24 cellular contexts compared by ENCODE assay signal in genomic region chr1:24253569-24253968, GRCh38.
DNase-seq lines count a peak whose midpoint lies in the region; ATAC-seq and TF ChIP-seq lines count a peak whose summit lies in the region.
"Had no signal": no experiment of that assay in that cellular context is flagged by ENCODE, and none has a peak within 500 bp of the region (broad histone marks: within the 10 kb centered on the region; RNA-seq: fewer than 3 reads in every experiment).

No MANE protein-coding gene starts in this region.

- H2BK15ac ChIP-seq in mesendoderm (replicated peaks; ENCODE audit: low read depth): no peak overlapping the region

- H3K4me2 ChIP-seq in HCT116 (ENCODE audit: low read length) (no peak overlapping the region), mesendoderm (ENCODE audit: low read length) (no peak overlapping the region)
- H3K4me2 ChIP-seq: BLaER1 treated with 17β-estradiol and CSF1 and Interleukin-3, amounts not matched to agents 10 nM and 100 nM had no signal

- peaks cover 10% of the 10 kb centered on the region for H3K9me3 Mint-ChIP-seq in WTC11
- peaks cover 1% of the 10 kb centered on the region for H3K9me3 Mint-ChIP-seq in stimulated activated memory B cell treated with anti-CD40 and anti-IgM and Interleukin-4, amounts not matched to agents 10 μg/mL and 1 μg/mL and 100 μg/mL, for 72 hours
- H3K9me3 Mint-ChIP-seq in CD4-positive, alpha-beta memory T cell: no peaks in the 10 kb centered on the region
- H3K9me3 Mint-ChIP-seq: activated naive CD8-positive, alpha-beta T cell treated with anti-CD3 and anti-CD28 coated beads, Interleukin-2, amount 50 U/mL, for 24 hours; immature natural killer cell had no signal

- no peak for DNase-seq in GM10266 (ENCODE audit: extremely low spot score)
- no peak for DNase-seq in HCT116 (ENCODE audit: low read depth, low spot score)
- DNase-seq in WTC11 (ENCODE audit: low spot score): peak; percentile 28
- peak; percentile 59 for DNase-seq in mesendoderm
- DNase-seq in cortex of kidney (lab: John Stamatoyannopoulos, UW): no peak
- DNase-seq in CD4-positive, alpha-beta memory T cell: no peak
- DNase-seq: activated CD4-positive, alpha-beta T cell treated with anti-CD3 and anti-CD28 coated beads for 36 hours; activated gamma-delta T cell; activated naive CD8-positive, alpha-beta T cell treated with anti-CD3 and anti-CD28 coated beads, Interleukin-2, amount 50 U/mL, for 24 hours; Caco-2; cerebellar nuclear complex; DMS79; foreskin melanocyte; immature natural killer cell; left lung; NCI-H1436; NCI-H2107; NCI-H510A treated with DMSO at 0.1 percent for 48 hours; nucleus accumbens; RPMI8226; upper lobe of left lung had no signal

- peak; percentile 38; the same call in 1 of the 2 replicates for ATAC-seq in HCT116
- ATAC-seq in WTC11: peak; percentile 90
- no peak for ATAC-seq in HG02610 (IDR thresholded peaks at IDR 0.05; ENCODE audit: unreplicated experiment)
- ATAC-seq in stimulated activated memory B cell treated with anti-CD40 and anti-IgM and Interleukin-4, amounts not matched to agents 10 μg/mL and 1 μg/mL and 100 μg/mL, for 72 hours: no peak
- ATAC-seq: activated CD4-positive, alpha-beta T cell treated with anti-CD3 and anti-CD28 coated beads for 36 hours; activated naive CD8-positive, alpha-beta T cell treated with anti-CD3 and anti-CD28 coated beads, Interleukin-2, amount 50 U/mL, for 24 hours; left lung had no signal

- POLR2A ChIA-PET in HCT116 (lab: Charles Lee) (no interaction called here), WTC11 (lab: Charles Lee) (interaction anchor here (0.5 kb wide), 1 partner anchor 514 kb away, joined by 3 read pairs; no protein-coding TSS in a partner anchor)
- POLR2A ChIA-PET in CD4-positive, alpha-beta memory T cell (lab: Charles Lee; ENCODE audit: partially characterized antibody): no interaction called here

- H3K23ac ChIP-seq in mesendoderm (ENCODE audit: low read length): no peak overlapping the region

- intact Hi-C loops in HCT116 (cut with micrococcal nuclease): no loop called here
- intact Hi-C loops in CD4-positive, alpha-beta memory T cell (cut with micrococcal nuclease): no loop called here

- no peaks in the 10 kb centered on the region for H4K20me1 ChIP-seq in HCT116 (ENCODE audit: insufficient read depth)
- H4K20me1 ChIP-seq: BLaER1 treated with 17β-estradiol and CSF1 and Interleukin-3, amounts not matched to agents 10 nM and 100 nM had no signal

- RAD21 ChIA-PET in HCT116 (lab: Charles Lee; ENCODE audit: low non-redundant PET in 1 of 2, low total read pairs in 2 of 2, uncharacterized antibody in 2 of 2, unreplicated experiment in 2 of 2): no interaction called here

- WGBS in mesendoderm (ENCODE audit: extremely low coverage, insufficient coverage, low lambda C conversion rate): no CpG with 5 or more reads among the region's 6 CpGs

- no peaks in the 10 kb centered on the region for H3K9me3 ChIP-seq in HCT116 (ENCODE audit: control insufficient read depth in 1 of 2, insufficient read depth in 1 of 2, low read depth in 1 of 2, low read length in 2 of 2)
- no peaks in the 10 kb centered on the region for H3K9me3 ChIP-seq in CD4-positive, alpha-beta memory T cell (ENCODE audit: control insufficient read depth in 1 of 2, low read length in 2 of 2)
- H3K9me3 ChIP-seq: Caco-2, left lung, upper lobe of left lung had no signal

- H3K36me3 Mint-ChIP-seq in WTC11: no peaks in the 10 kb centered on the region
- no peaks in the 10 kb centered on the region for H3K36me3 Mint-ChIP-seq in stimulated activated memory B cell treated with anti-CD40 and anti-IgM and Interleukin-4, amounts not matched to agents 10 μg/mL and 1 μg/mL and 100 μg/mL, for 72 hours
- H3K36me3 Mint-ChIP-seq in CD4-positive, alpha-beta memory T cell: no peaks in the 10 kb centered on the region
- H3K36me3 Mint-ChIP-seq: immature natural killer cell had no signal

- no peak overlapping the region for H4K8ac ChIP-seq in mesendoderm (ENCODE audit: low read depth, low read length)

- no peak overlapping the region for H2AK5ac ChIP-seq in mesendoderm (ENCODE audit: low read length)

- no peak overlapping the region for H2BK120ac ChIP-seq in mesendoderm (ENCODE audit: low read depth, low read length)

- CTCF ChIA-PET in HCT116 (lab: Charles Lee) (interaction anchor here (1.2 kb wide), 1 partner anchor 54 kb away, joined by 3 read pairs; no protein-coding TSS in a partner anchor), WTC11 (lab: Charles Lee) (interaction anchor here (1.5 to 2.8 kb wide), 3 partner anchors 52 to 139 kb away, joined by 5 to 10 read pairs (median 8); no protein-coding TSS in a partner anchor)
- CTCF ChIA-PET in CD4-positive, alpha-beta memory T cell (lab: Charles Lee; ENCODE audit: partially characterized antibody): interaction anchor here (1.0 kb wide), 1 partner anchor 138 kb away, joined by 3 read pairs; no protein-coding TSS in a partner anchor

- H3K4ac ChIP-seq in mesendoderm (ENCODE audit: low read depth, low read length): no peak overlapping the region

- TF ChIP-seq POLR2A in HCT116 (IDR thresholded peaks at IDR 0.05; ENCODE audit: borderline replicate concordance, extremely low read depth, insufficient read depth, insufficient read length): no peak

- H3K27ac ChIP-seq in HCT116 (ENCODE audit: low read depth, low read length): no peak overlapping the region
- H3K27ac ChIP-seq in mesendoderm (ENCODE audit: low read depth, low read length): no peak overlapping the region
- no peak overlapping the region for H3K27ac ChIP-seq in CD4-positive, alpha-beta memory T cell (ENCODE audit: low read depth, low read length)
- H3K27ac ChIP-seq: BLaER1 treated with 17β-estradiol and CSF1 and Interleukin-3, amounts not matched to agents 10 nM and 100 nM; left lung had no signal

- H3K27me3 Mint-ChIP-seq in WTC11 (ENCODE audit: low read depth): no peaks in the 10 kb centered on the region
- H3K27me3 Mint-ChIP-seq in stimulated activated memory B cell treated with anti-CD40 and anti-IgM and Interleukin-4, amounts not matched to agents 10 μg/mL and 1 μg/mL and 100 μg/mL, for 72 hours: no peaks in the 10 kb centered on the region
- H3K27me3 Mint-ChIP-seq in CD4-positive, alpha-beta memory T cell: peaks cover 0 to 1% of the 10 kb centered on the region in 2 donors
- H3K27me3 Mint-ChIP-seq: activated CD4-positive, alpha-beta T cell treated with anti-CD3 and anti-CD28 coated beads for 36 hours; activated naive CD8-positive, alpha-beta T cell treated with anti-CD3 and anti-CD28 coated beads, Interleukin-2, amount 50 U/mL, for 24 hours had no signal

- TF ChIP-seq CTCF in GM10266 (IDR thresholded peaks at IDR 0.05; ENCODE audit: control insufficient read depth, insufficient read depth, low read depth, missing control alignments): peak; percentile 1
- TF ChIP-seq CTCF in HCT116 (IDR thresholded peaks at IDR 0.05 in 2 of 3, conservative IDR thresholded peaks at IDR 0.05 in 1 of 3; ENCODE audit: borderline replicate concordance in 1 of 3, insufficient read depth in 1 of 3, low read depth in 2 of 3, low read length in 2 of 3): peak in 2 of 3 experiments; percentile 33 to 43; a peak in 3 of 6 replicates
- TF ChIP-seq CTCF in WTC11 (IDR thresholded peaks at IDR 0.05): no peak

- no peaks in the 10 kb centered on the region for H3K4me1 Mint-ChIP-seq in WTC11
- peaks cover 13% of the 10 kb centered on the region for H3K4me1 Mint-ChIP-seq in stimulated activated memory B cell treated with anti-CD40 and anti-IgM and Interleukin-4, amounts not matched to agents 10 μg/mL and 1 μg/mL and 100 μg/mL, for 72 hours
- H3K4me1 Mint-ChIP-seq in CD4-positive, alpha-beta memory T cell: no peaks in the 10 kb centered on the region
- H3K4me1 Mint-ChIP-seq: activated CD4-positive, alpha-beta T cell treated with anti-CD3 and anti-CD28 coated beads for 36 hours; activated naive CD8-positive, alpha-beta T cell treated with anti-CD3 and anti-CD28 coated beads, Interleukin-2, amount 50 U/mL, for 24 hours; immature natural killer cell had no signal

- H3K79me1 ChIP-seq in mesendoderm (ENCODE audit: low read length): no peaks in the 10 kb centered on the region

- no peaks in the 10 kb centered on the region for H3K36me3 ChIP-seq in HCT116 (ENCODE audit: control insufficient read depth in 1 of 2, insufficient read depth in 2 of 2, low read length in 2 of 2)
- no peaks in the 10 kb centered on the region for H3K36me3 ChIP-seq in mesendoderm (ENCODE audit: control insufficient read depth, insufficient read depth, low read length)
- H3K36me3 ChIP-seq in CD4-positive, alpha-beta memory T cell (ENCODE audit: insufficient read depth, low read length): no peaks in the 10 kb centered on the region
- H3K36me3 ChIP-seq: BLaER1 treated with 17β-estradiol and CSF1 and Interleukin-3, amounts not matched to agents 10 nM and 100 nM; left lung; upper lobe of left lung had no signal

- no peak overlapping the region for H3K27ac Mint-ChIP-seq in WTC11
- no peak overlapping the region for H3K27ac Mint-ChIP-seq in stimulated activated memory B cell treated with anti-CD40 and anti-IgM and Interleukin-4, amounts not matched to agents 10 μg/mL and 1 μg/mL and 100 μg/mL, for 72 hours
- H3K27ac Mint-ChIP-seq in CD4-positive, alpha-beta memory T cell: no peak overlapping the region
- H3K27ac Mint-ChIP-seq: activated CD4-positive, alpha-beta T cell treated with anti-CD3 and anti-CD28 coated beads for 36 hours; activated naive CD8-positive, alpha-beta T cell treated with anti-CD3 and anti-CD28 coated beads, Interleukin-2, amount 50 U/mL, for 24 hours; immature natural killer cell had no signal

- no peak overlapping the region for H3K9ac ChIP-seq in HCT116 (ENCODE audit: low read length)
- H3K9ac ChIP-seq in mesendoderm (ENCODE audit: low read length): no peak overlapping the region
- H3K9ac ChIP-seq: BLaER1 treated with 17β-estradiol and CSF1 and Interleukin-3, amounts not matched to agents 10 nM and 100 nM had no signal

- H3K9me2 ChIP-seq in HCT116 (ENCODE audit: insufficient read depth): no peaks in the 10 kb centered on the region

- BruUV-seq in HCT116 (replicated peaks; lab: Mats Ljungman, UMichigan): no TSS peak

- H3K56ac ChIP-seq in mesendoderm (ENCODE audit: low read length): no peak overlapping the region

- no peak overlapping the region for H4K5ac ChIP-seq in mesendoderm (ENCODE audit: low read length)

- 0 out of 2 replicates have a peak, but pooled peaks have one; percentile 21 for TF ChIP-seq RAD21 in HCT116 (IDR thresholded peaks at IDR 0.05; ENCODE audit: low read depth)

- H3K18ac ChIP-seq in mesendoderm (ENCODE audit: low read length): no peak overlapping the region

- H2BK5ac ChIP-seq in mesendoderm (ENCODE audit: low read length): no peak overlapping the region

- H3K4me3 ChIP-seq in HCT116 (replicated peaks in 1 of 2; ENCODE audit: low read depth in 1 of 2, low read length in 2 of 2) (no peak overlapping the region), mesendoderm (ENCODE audit: low read length) (no peak overlapping the region)
- no peak overlapping the region for H3K4me3 ChIP-seq in CD4-positive, alpha-beta memory T cell (ENCODE audit: low read length in 2 of 2)
- H3K4me3 ChIP-seq: BLaER1 treated with 17β-estradiol and CSF1 and Interleukin-3, amounts not matched to agents 10 nM and 100 nM; left lung; upper lobe of left lung had no signal

- H3K4me3 Mint-ChIP-seq in WTC11: no peak overlapping the region
- H3K4me3 Mint-ChIP-seq in stimulated activated memory B cell treated with anti-CD40 and anti-IgM and Interleukin-4, amounts not matched to agents 10 μg/mL and 1 μg/mL and 100 μg/mL, for 72 hours: no peak overlapping the region
- H3K4me3 Mint-ChIP-seq in CD4-positive, alpha-beta memory T cell: no peak overlapping the region
- H3K4me3 Mint-ChIP-seq: activated CD4-positive, alpha-beta T cell treated with anti-CD3 and anti-CD28 coated beads for 36 hours; activated naive CD8-positive, alpha-beta T cell treated with anti-CD3 and anti-CD28 coated beads, Interleukin-2, amount 50 U/mL, for 24 hours; immature natural killer cell had no signal

- H3K79me2 ChIP-seq in HCT116 (ENCODE audit: insufficient read depth, low read length) (no peaks in the 10 kb centered on the region), mesendoderm (ENCODE audit: control insufficient read depth, insufficient read depth, low read length) (no peaks in the 10 kb centered on the region)

- H3K27me3 ChIP-seq in HCT116 (ENCODE audit: insufficient read depth, low read length): no peaks in the 10 kb centered on the region
- H3K27me3 ChIP-seq in mesendoderm (ENCODE audit: insufficient read depth, low read length, poor library complexity): no peaks in the 10 kb centered on the region
- no peaks in the 10 kb centered on the region for H3K27me3 ChIP-seq in CD4-positive, alpha-beta memory T cell (ENCODE audit: insufficient read depth, low read length)
- H3K27me3 ChIP-seq: BLaER1 treated with 17β-estradiol and CSF1 and Interleukin-3, amounts not matched to agents 10 nM and 100 nM; left lung; upper lobe of left lung had no signal

- no peak overlapping the region for H2AFZ ChIP-seq in HCT116 (ENCODE audit: low read depth, low read length, poor library complexity, severe bottlenecking)

- H3K4me1 ChIP-seq in HCT116 (ENCODE audit: control insufficient read depth in 1 of 2, insufficient read depth in 2 of 2, low read length in 2 of 2) (peaks cover 0 to 6% of the 10 kb centered on the region in 2 experiments; a peak in 1 of 4 replicates), mesendoderm (ENCODE audit: control insufficient read depth, low read depth, low read length) (no peaks in the 10 kb centered on the region)
- no peaks in the 10 kb centered on the region for H3K4me1 ChIP-seq in CD4-positive, alpha-beta memory T cell (ENCODE audit: insufficient read depth, low read length)
- H3K4me1 ChIP-seq: Caco-2, upper lobe of left lung had no signal

Comparison
In these comparisons a context has a peak if more than half of its experiments do, and no peak if none do; other contexts are left out.
1. DNase-seq: peak in WTC11 (single experiment) and mesendoderm (single experiment); none in GM10266 (single experiment), HCT116 (single experiment), cortex of kidney (single experiment) and CD4-positive, alpha-beta memory T cell (0 of 5).
2. ATAC-seq: peak in HCT116 (single experiment) and WTC11 (single experiment); none in HG02610 (single experiment) and stimulated activated memory B cell treated with anti-CD40 and anti-IgM and Interleukin-4, amounts not matched to agents 10 μg/mL and 1 μg/mL and 100 μg/mL, for 72 hours (single experiment).